8 cellular contexts compared by ENCODE assay signal in genomic region chr6:138161434-138162103, GRCh38. TPM values are rescaled to one million over a fixed set of nuclear protein-coding genes. Genes with fewer than 3 reads are reported as not detected.
DNase-seq lines count a peak whose midpoint lies in the region; ATAC-seq and TF ChIP-seq lines count a peak whose summit lies in the region.

Gene ARFGEF3 (plus strand): TSS chr6:138161939. CDS start chr6:138162087, 148 bp downstream.

- TF ChIP-seq EP300 in gastroesophageal sphincter (IDR thresholded peaks at IDR 0.05) (no peak), suprapubic skin (IDR thresholded peaks at IDR 0.05) (no peak)

- H3K27ac ChIP-seq in gastroesophageal sphincter (peak within 1 kb of the TSS in 1 of 4 donors; percentile 70), suprapubic skin (peak within 1 kb of the TSS; percentile 77)

- peak within 1 kb of the TSS; percentile 98 for H2AFZ ChIP-seq in neuron (ENCODE audit: low read depth, low read length)

- H3K36me3 ChIP-seq in gastroesophageal sphincter (no peaks in the 10 kb centered on the region), neuron (ENCODE audit: insufficient read depth, low read length) (no peaks in the 10 kb centered on the region), suprapubic skin (no peaks in the 10 kb centered on the region)

- H3K9me3 ChIP-seq in gastroesophageal sphincter (no peaks in the 10 kb centered on the region), neuron (ENCODE audit: low read length) (no peaks in the 10 kb centered on the region), suprapubic skin (no peaks in the 10 kb centered on the region)

- TF ChIP-seq CTCF in gastroesophageal sphincter (IDR thresholded peaks at IDR 0.05) (no peak), suprapubic skin (IDR thresholded peaks at IDR 0.05) (no peak)

- WGBS in gastroesophageal sphincter (ENCODE audit: low coverage in 1 of 2), 2 donors: 0% methylated on average over 1 of the region's 88 CpGs; no CpG with 5 or more reads in 1 of the 2 donors
- 0% methylated on average over 18 of the region's 88 CpGs for WGBS in suprapubic skin

- H3K4me1 ChIP-seq in gastroesophageal sphincter: peaks cover 0 to 17% (median 0%) of the 10 kb centered on the region in 3 donors
- H3K4me1 ChIP-seq in neuron (ENCODE audit: insufficient read depth, low read length): peaks cover 6% of the 10 kb centered on the region
- peaks cover 20% of the 10 kb centered on the region for H3K4me1 ChIP-seq in suprapubic skin

- H3K4me3 ChIP-seq in gastroesophageal sphincter (peak within 1 kb of the TSS; percentile 21 to 65), neuron (ENCODE audit: low read length) (peak within 1 kb of the TSS; percentile 48), suprapubic skin (peak within 1 kb of the TSS; percentile 76)

- H3K27me3 ChIP-seq in gastroesophageal sphincter (peaks cover 54% of the 10 kb centered on the region), neuron (ENCODE audit: insufficient read depth, low read length) (peaks cover 47% of the 10 kb centered on the region), suprapubic skin (peaks cover 47% of the 10 kb centered on the region)

- no peak for TF ChIP-seq POLR2A in gastroesophageal sphincter (IDR thresholded peaks at IDR 0.05)
- TF ChIP-seq POLR2A in suprapubic skin (IDR thresholded peaks at IDR 0.05): peak in 1 of 2 donors; percentile 39

- peak; percentile 86 for DNase-seq in DMS53 (lab: John Stamatoyannopoulos, UW)
- no peak for DNase-seq in DMS53 treated with DMSO at 0.1 percent for 48 hours (lab: John Stamatoyannopoulos, UW; ENCODE audit: unreplicated experiment)
- peak; percentile 28 for DNase-seq in activated gamma-delta T cell (lab: John Stamatoyannopoulos, UW)
- DNase-seq in suprapubic skin (ENCODE audit: low spot score in 2 of 2): peak in 1 of 2 donors; percentile 66

- ATAC-seq in HG02981 (IDR thresholded peaks at IDR 0.05; ENCODE audit: unreplicated experiment) (peak; percentile 63), gastroesophageal sphincter (peak; percentile 87)

TF ChIP-seq in PFSK-1, 5 proteins besides CTCF, POLR2A, EP300 and RAD21:
- TF ChIP-seq SIN3A (IDR thresholded peaks at IDR 0.05; ENCODE audit: borderline replicate concordance, insufficient read depth, low read length): no peak
- TF ChIP-seq POLR2AphosphoS5 (IDR thresholded peaks at IDR 0.05; ENCODE audit: low read depth, low read length): no peak
- no peak for TF ChIP-seq TAF1 (IDR thresholded peaks at IDR 0.05; ENCODE audit: borderline replicate concordance, insufficient read depth, low read length)
- no peak for TF ChIP-seq REST (IDR thresholded peaks at IDR 0.05; ENCODE audit: insufficient read depth in 1 of 2, low read depth in 2 of 2, low read length in 2 of 2)
- TF ChIP-seq FOXP2 (optimal IDR thresholded peaks at IDR 0.05; ENCODE audit: borderline replicate concordance, extremely low read depth, extremely low read length, insufficient read depth): peak; percentile 10

RNA-seq across cellular contexts. Expression of gene ARFGEF3, which starts in this region (rescaled TPM):
- 0.08 TPM for polyA plus RNA-seq in PFSK-1 (2012; ENCODE audit: insufficient read length, low read depth)
- 1 to 10 TPM in 3 of 4 donors, under 1 TPM in 1; 0.47 to 4.2 (median 1.8) TPM for total RNA-seq in gastroesophageal sphincter
- 10 to 100 TPM in 2 of 4 donors, 1 to 10 TPM in 2; 5.1 to 20.6 (median 9.6) TPM for total RNA-seq in suprapubic skin
